In the genomic region with DNA sequence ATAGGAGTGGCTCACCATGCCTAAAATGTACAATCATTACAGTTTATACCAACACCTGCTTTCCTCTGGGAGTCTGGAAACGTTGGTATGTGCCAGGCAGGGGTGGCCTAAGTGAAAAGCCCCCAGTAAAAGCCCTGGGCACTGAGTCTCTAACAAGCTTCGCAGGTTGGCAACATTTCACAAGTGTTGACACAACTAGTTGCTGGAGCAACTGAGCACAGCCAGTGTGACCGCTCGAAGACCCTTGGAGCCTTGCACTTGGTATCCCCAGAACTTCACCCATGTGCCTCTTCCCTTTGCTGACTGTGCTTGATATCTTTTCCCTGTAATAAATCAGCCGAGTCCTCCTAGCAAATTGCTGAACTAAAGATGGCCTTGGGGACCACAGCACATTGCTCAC, we compare ENCODE assay signal across 22 cellular contexts. TPM values are rescaled to one million over a fixed set of nuclear protein-coding genes. Genes with fewer than 3 reads are reported as not detected.
DNase-seq lines count a peak whose midpoint lies in the region; ATAC-seq and TF ChIP-seq lines count a peak whose summit lies in the region.
"Had no signal": no experiment of that assay in that cellular context is flagged by ENCODE, and none has a peak within 500 bp of the region (broad histone marks: within the 10 kb centered on the region; RNA-seq: fewer than 3 reads in every experiment).

No MANE protein-coding gene starts in this region.

- H3K4me3 ChIP-seq in BE2C (ENCODE audit: low read depth, low read length) (peak overlapping the region; percentile 74; the same call in 1 of the 2 replicates), OCI-LY1 (ENCODE audit: low read depth, low read length, poor library complexity, severe bottlenecking) (no peak overlapping the region)
- H3K4me3 ChIP-seq: prostate gland, SJSA1 had no signal

- DNase-seq in DMS 273 (lab: John Stamatoyannopoulos, UW; ENCODE audit: unreplicated experiment) (peak; percentile 55), DMS 273 treated with DMSO at 0.1 percent for 48 hours (lab: John Stamatoyannopoulos, UW) (no peak), BE2C (no peak), RWPE1 (ENCODE audit: low spot score) (no peak), NCI-H146 (lab: John Stamatoyannopoulos, UW) (no peak)
- DNase-seq: activated CD8-positive, alpha-beta memory T cell treated with anti-CD3 and anti-CD28 coated beads, Interleukin-2, amount 50 U/mL, for 4 hours; AML-193; dermis blood vessel endothelial cell; foreskin melanocyte; Kasumi-1; NCI-H1105 treated with DMSO at 0.1 percent for 48 hours; NCI-H2171; nephron progenitor cell; small intestine; stimulated activated CD4-positive, alpha-beta T cell treated with anti-CD3 and anti-CD28 coated beads, Interleukin-4, amount 100 ng/mL, for 1 hour had no signal

- no peak overlapping the region for H2AFZ ChIP-seq in OCI-LY1 (ENCODE audit: low read length)
- H2AFZ ChIP-seq: GM23248 had no signal

- H3K9ac ChIP-seq in OCI-LY1 (ENCODE audit: low read length) = no peak overlapping the region; the same call in 1 of the 2 replicates

- POLR2A ChIA-PET in RWPE1 (lab: Yijun Ruan, JAX; ENCODE audit: low non-redundant PET) = no interaction called here

- no peaks in the 10 kb centered on the region for H3K9me3 Mint-ChIP-seq in brain
- H3K9me3 Mint-ChIP-seq: nephron progenitor cell had no signal

- H3K4me1 ChIP-seq in BE2C = no peaks in the 10 kb centered on the region; the same call in 1 of the 2 replicates
- H3K4me1 ChIP-seq in OCI-LY1 (ENCODE audit: insufficient read depth, low read length, severe bottlenecking) = peaks cover 29% of the 10 kb centered on the region
- H3K4me1 ChIP-seq: prostate gland had no signal

- H3K27ac ChIP-seq in OCI-LY1 (ENCODE audit: low read depth, low read length, poor library complexity, severe bottlenecking) (no peak overlapping the region), RWPE1 (no peak overlapping the region)
- H3K27ac ChIP-seq: 22Rv1, GM23248, prostate gland, SJSA1 had no signal

- H3K36me3 Mint-ChIP-seq in brain = peaks cover 8% of the 10 kb centered on the region

- peaks cover 18% of the 10 kb centered on the region for H3K36me3 ChIP-seq in BE2C
- peaks cover 21% of the 10 kb centered on the region; the same call in 1 of the 2 replicates for H3K36me3 ChIP-seq in OCI-LY1 (ENCODE audit: insufficient read depth, low read length)
- H3K36me3 ChIP-seq: prostate gland had no signal

- H3K4me3 Mint-ChIP-seq in brain = peak overlapping the region in 3 of 5 experiments; percentile 25 to 94 (median 90)

- ATAC-seq in GM21529 (IDR thresholded peaks at IDR 0.05; ENCODE audit: unreplicated experiment) = no peak

- peaks cover 51% of the 10 kb centered on the region for H3K4me1 Mint-ChIP-seq in brain

- H3K27ac Mint-ChIP-seq in brain = peak overlapping the region in 2 of 5 experiments; percentile 81 to 93
- H3K27ac Mint-ChIP-seq: nephron progenitor cell had no signal

- CTCF ChIA-PET in RWPE1 (lab: Yijun Ruan, JAX) = no interaction called here

- H3K79me2 ChIP-seq in OCI-LY1 (ENCODE audit: insufficient read depth, low read length) = peaks cover 27% of the 10 kb centered on the region

- H3K9me2 ChIP-seq in OCI-LY1 (ENCODE audit: low read depth, low read length) = no peaks in the 10 kb centered on the region

- peak overlapping the region; percentile 95; the same call in 1 of the 2 replicates for H3K4me2 ChIP-seq in OCI-LY1 (ENCODE audit: low read length)

- H3K27me3 ChIP-seq in BE2C = no peaks in the 10 kb centered on the region
- H3K27me3 ChIP-seq in OCI-LY1 (ENCODE audit: insufficient read depth, low read length) = no peaks in the 10 kb centered on the region
- H3K27me3 ChIP-seq: SJSA1 had no signal

- no peaks in the 10 kb centered on the region for H4K20me1 ChIP-seq in OCI-LY1 (ENCODE audit: insufficient read depth, low read length)

- H3F3A ChIP-seq in OCI-LY1 (ENCODE audit: insufficient read depth, low read length) = no peaks in the 10 kb centered on the region

- TF ChIP-seq CTCF in BE2C (IDR thresholded peaks at IDR 0.05; ENCODE audit: low read depth, low read length) (no peak), OCI-LY1 (IDR thresholded peaks at IDR 0.05; ENCODE audit: low read length) (no peak), brain (conservative IDR thresholded peaks at IDR 0.05) (no peak), RWPE1 (conservative IDR thresholded peaks at IDR 0.05; ENCODE audit: low read depth) (no peak)

- H3K9me3 ChIP-seq in BE2C (no peaks in the 10 kb centered on the region), OCI-LY1 (ENCODE audit: low read length) (no peaks in the 10 kb centered on the region)
- H3K9me3 ChIP-seq: prostate gland, SJSA1 had no signal

- peaks cover 5% of the 10 kb centered on the region for H3K27me3 Mint-ChIP-seq in brain

RNA-seq across cellular contexts. Expression of a gene that starts 2.7 kb away (rescaled TPM):
- 68.2 TPM for polyA plus RNA-seq in BE2C (2012; ENCODE audit: insufficient read depth, insufficient read length, low read depth)
- polyA plus RNA-seq in brain (ENCODE audit: insufficient read depth, low read depth, low replicate concordance) = 3.2 TPM
